Comparison of ENCODE assay signal across 17 cellular contexts in the genomic region with DNA sequence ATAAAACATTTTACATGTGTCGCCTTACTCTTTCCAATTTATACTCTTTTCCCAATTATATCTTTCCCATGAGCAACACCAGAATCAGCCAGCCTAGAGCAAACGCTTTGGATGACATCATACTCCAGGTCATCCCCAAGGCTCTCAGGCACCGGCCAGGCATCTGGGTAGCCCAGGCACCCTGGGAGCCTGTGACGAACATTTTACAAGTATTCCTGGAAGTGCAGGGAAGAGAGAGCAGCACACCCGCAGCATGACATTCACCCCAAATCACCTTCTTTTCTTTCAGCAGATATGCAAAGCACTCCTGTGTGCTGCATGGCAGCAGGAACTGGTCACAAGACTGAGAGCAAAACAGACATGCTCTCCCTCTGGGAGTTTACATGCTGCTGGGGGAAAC.
DNase-seq lines count a peak whose midpoint lies in the region; ATAC-seq, FAIRE-seq and TF ChIP-seq lines count a peak whose summit lies in the region.
"Had no signal": no experiment of that assay in that cellular context is flagged by ENCODE, and none has a peak within 500 bp of the region (broad histone marks: within the 10 kb centered on the region; RNA-seq: fewer than 3 reads in every experiment).

No MANE protein-coding gene starts in this region.

- H3K9me3 ChIP-seq in HEK293 (ENCODE audit: control insufficient read depth, insufficient read depth, low read depth, low read length), result no peaks in the 10 kb centered on the region
- H3K9me3 ChIP-seq in right cardiac atrium (ENCODE audit: control insufficient read depth, low read length), result no peaks in the 10 kb centered on the region
- H3K9me3 ChIP-seq: SJCRH30 had no signal

- 70% methylated on average over 5 of the region's 5 CpGs for WGBS in right cardiac atrium

- H3K27ac Mint-ChIP-seq in glutamatergic neuron (ENCODE audit: unreplicated experiment) (no peak overlapping the region), type B pancreatic cell (no peak overlapping the region)
- H3K27ac Mint-ChIP-seq in activated T-helper 2 cell treated with anti-CD3 and anti-CD28 coated beads, Interferon-gamma antibody, Interleukin-2, Interleukin-4, amounts not matched to agents 10 μg/mL and 5 μg/mL and 100 μg/mL, durations not matched to agents 14 hours and 24 hours and 36 hours, result no peak overlapping the region
- H3K27ac Mint-ChIP-seq: CD4-positive, alpha-beta T cell had no signal

- intact Hi-C loops in right cardiac atrium (cut with DNase I), result no loop called here
- intact Hi-C loops in activated T-helper 2 cell treated with anti-CD3 and anti-CD28 coated beads, Interferon-gamma antibody, Interleukin-2, Interleukin-4, amounts not matched to agents 10 μg/mL and 5 μg/mL and 100 μg/mL, durations not matched to agents 14 hours and 24 hours and 36 hours (cut with micrococcal nuclease), result no loop called here

- POLR2A ChIA-PET in HEK293 (lab: Yijun Ruan, JAX), result no interaction called here

- H3K4me1 ChIP-seq in HEK293 (ENCODE audit: control insufficient read depth, insufficient read depth, low read length) (no peaks in the 10 kb centered on the region), right cardiac atrium (ENCODE audit: control insufficient read depth, insufficient read depth, low read length) (no peaks in the 10 kb centered on the region)
- H3K4me1 ChIP-seq: SJCRH30 had no signal

- no peak for TF ChIP-seq CTCF in HEK293 (tag by site-specific recombination; IDR thresholded peaks at IDR 0.05)
- TF ChIP-seq CTCF in glutamatergic neuron (IDR thresholded peaks at IDR 0.05; ENCODE audit: partially characterized antibody, unreplicated experiment), result no peak
- no peak for TF ChIP-seq CTCF in type B pancreatic cell (conservative IDR thresholded peaks at IDR 0.05)

- peaks cover 5% of the 10 kb centered on the region for H3K4me1 Mint-ChIP-seq in glutamatergic neuron (ENCODE audit: low read depth, unreplicated experiment)
- H3K4me1 Mint-ChIP-seq in type B pancreatic cell (ENCODE audit: unreplicated experiment), result peaks cover 6% of the 10 kb centered on the region
- H3K4me1 Mint-ChIP-seq in activated T-helper 2 cell treated with anti-CD3 and anti-CD28 coated beads, Interferon-gamma antibody, Interleukin-2, Interleukin-4, amounts not matched to agents 10 μg/mL and 5 μg/mL and 100 μg/mL, durations not matched to agents 14 hours and 24 hours and 36 hours (ENCODE audit: low read depth), result no peaks in the 10 kb centered on the region

- ATAC-seq in right cardiac atrium (peak; percentile 77 to 92), HG02678 (IDR thresholded peaks at IDR 0.05; ENCODE audit: unreplicated experiment) (no peak)

- CTCF ChIA-PET in HEK293 (lab: Yijun Ruan, JAX), result interaction anchor here (0.6 to 0.9 kb wide), 2 partner anchors 49 to 197 kb away, joined by 3 read pairs; no protein-coding TSS in a partner anchor

- peak; percentile 28 for DNase-seq in glutamatergic neuron
- DNase-seq in right cardiac atrium, result peak; percentile 34 to 59 (median 58)
- DNase-seq in type B pancreatic cell (ENCODE audit: extremely low spot score, unreplicated experiment), result peak; percentile 39
- no peak for DNase-seq in frontal cortex (ENCODE audit: low spot score in 2 of 2)
- DNase-seq in activated T-helper 2 cell treated with anti-CD3 and anti-CD28 coated beads, Interferon-gamma antibody, Interleukin-2, Interleukin-4, amounts not matched to agents 10 μg/mL and 5 μg/mL and 100 μg/mL, durations not matched to agents 14 hours and 24 hours and 36 hours (ENCODE audit: low spot score), result no peak
- DNase-seq: AML-193; CD4-positive, alpha-beta T cell; DMS79; NCI-H1105 treated with DMSO at 0.1 percent for 48 hours; NCI-H187; NCI-H510A treated with DMSO at 0.1 percent for 48 hours; SJCRH30 had no signal

- no peak for FAIRE-seq in frontal cortex (lab: Jason Lieb, UNC)
- FAIRE-seq: G401.6, GM12892, H1 had no signal

- H3K36me3 Mint-ChIP-seq in glutamatergic neuron (ENCODE audit: unreplicated experiment), result no peaks in the 10 kb centered on the region
- no peaks in the 10 kb centered on the region for H3K36me3 Mint-ChIP-seq in type B pancreatic cell
- no peaks in the 10 kb centered on the region for H3K36me3 Mint-ChIP-seq in activated T-helper 2 cell treated with anti-CD3 and anti-CD28 coated beads, Interferon-gamma antibody, Interleukin-2, Interleukin-4, amounts not matched to agents 10 μg/mL and 5 μg/mL and 100 μg/mL, durations not matched to agents 14 hours and 24 hours and 36 hours (ENCODE audit: low read depth)

- H3K4me3 Mint-ChIP-seq in glutamatergic neuron (ENCODE audit: unreplicated experiment) (no peak overlapping the region), type B pancreatic cell (no peak overlapping the region)
- no peak overlapping the region for H3K4me3 Mint-ChIP-seq in activated T-helper 2 cell treated with anti-CD3 and anti-CD28 coated beads, Interferon-gamma antibody, Interleukin-2, Interleukin-4, amounts not matched to agents 10 μg/mL and 5 μg/mL and 100 μg/mL, durations not matched to agents 14 hours and 24 hours and 36 hours (ENCODE audit: low read depth)
- H3K4me3 Mint-ChIP-seq: CD4-positive, alpha-beta T cell had no signal

- no peaks in the 10 kb centered on the region for H3K27me3 ChIP-seq in right cardiac atrium (ENCODE audit: control insufficient read depth, insufficient read depth)
- H3K27me3 ChIP-seq: SJCRH30 had no signal

- H3K27ac ChIP-seq in HEK293 (ENCODE audit: extremely low read depth, low read depth, low read length), result no peak overlapping the region
- H3K27ac ChIP-seq in right cardiac atrium (ENCODE audit: low read length), result peak overlapping the region; percentile 56
- H3K27ac ChIP-seq: SJCRH30 had no signal

- H3K27me3 Mint-ChIP-seq in glutamatergic neuron (ENCODE audit: unreplicated experiment) (no peaks in the 10 kb centered on the region), type B pancreatic cell (no peaks in the 10 kb centered on the region)
- no peaks in the 10 kb centered on the region for H3K27me3 Mint-ChIP-seq in activated T-helper 2 cell treated with anti-CD3 and anti-CD28 coated beads, Interferon-gamma antibody, Interleukin-2, Interleukin-4, amounts not matched to agents 10 μg/mL and 5 μg/mL and 100 μg/mL, durations not matched to agents 14 hours and 24 hours and 36 hours (ENCODE audit: low read depth)
- H3K27me3 Mint-ChIP-seq: CD4-positive, alpha-beta T cell had no signal

- no peaks in the 10 kb centered on the region for H3K36me3 ChIP-seq in HEK293 (ENCODE audit: control insufficient read depth in 2 of 2, insufficient read depth in 1 of 2, low read length in 2 of 2)
- H3K36me3 ChIP-seq: SJCRH30 had no signal

- H3K4me3 ChIP-seq in HEK293 (ENCODE audit: low read depth, low read length) (no peak overlapping the region), right cardiac atrium (ENCODE audit: low read length) (no peak overlapping the region)
- H3K4me3 ChIP-seq: SJCRH30 had no signal

- H3K9me3 Mint-ChIP-seq in glutamatergic neuron (ENCODE audit: unreplicated experiment), result peaks cover 2% of the 10 kb centered on the region
- no peaks in the 10 kb centered on the region for H3K9me3 Mint-ChIP-seq in type B pancreatic cell
- H3K9me3 Mint-ChIP-seq in activated T-helper 2 cell treated with anti-CD3 and anti-CD28 coated beads, Interferon-gamma antibody, Interleukin-2, Interleukin-4, amounts not matched to agents 10 μg/mL and 5 μg/mL and 100 μg/mL, durations not matched to agents 14 hours and 24 hours and 36 hours, result no peaks in the 10 kb centered on the region
- H3K9me3 Mint-ChIP-seq: CD4-positive, alpha-beta T cell had no signal

TF ChIP-seq in HEK293, 187 proteins besides CTCF, POLR2A, EP300 and RAD21 (continues in another document):
- TF ChIP-seq, protein P1, sequence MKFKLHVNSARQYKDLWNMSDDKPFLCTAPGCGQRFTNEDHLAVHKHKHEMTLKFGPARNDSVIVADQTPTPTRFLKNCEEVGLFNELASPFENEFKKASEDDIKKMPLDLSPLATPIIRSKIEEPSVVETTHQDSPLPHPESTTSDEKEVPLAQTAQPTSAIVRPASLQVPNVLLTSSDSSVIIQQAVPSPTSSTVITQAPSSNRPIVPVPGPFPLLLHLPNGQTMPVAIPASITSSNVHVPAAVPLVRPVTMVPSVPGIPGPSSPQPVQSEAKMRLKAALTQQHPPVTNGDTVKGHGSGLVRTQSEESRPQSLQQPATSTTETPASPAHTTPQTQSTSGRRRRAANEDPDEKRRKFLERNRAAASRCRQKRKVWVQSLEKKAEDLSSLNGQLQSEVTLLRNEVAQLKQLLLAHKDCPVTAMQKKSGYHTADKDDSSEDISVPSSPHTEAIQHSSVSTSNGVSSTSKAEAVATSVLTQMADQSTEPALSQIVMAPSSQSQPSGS (tag by site-specific recombination; IDR thresholded peaks at IDR 0.05; ENCODE audit: low read depth), result peak; percentile 74
- no peak for TF ChIP-seq ZNF571 (tag by site-specific recombination; IDR thresholded peaks at IDR 0.05)
- no peak for TF ChIP-seq HOXA7 (CRISPR knock-in tag; IDR thresholded peaks at IDR 0.05; ENCODE audit: borderline replicate concordance)
- TF ChIP-seq, protein P2, sequence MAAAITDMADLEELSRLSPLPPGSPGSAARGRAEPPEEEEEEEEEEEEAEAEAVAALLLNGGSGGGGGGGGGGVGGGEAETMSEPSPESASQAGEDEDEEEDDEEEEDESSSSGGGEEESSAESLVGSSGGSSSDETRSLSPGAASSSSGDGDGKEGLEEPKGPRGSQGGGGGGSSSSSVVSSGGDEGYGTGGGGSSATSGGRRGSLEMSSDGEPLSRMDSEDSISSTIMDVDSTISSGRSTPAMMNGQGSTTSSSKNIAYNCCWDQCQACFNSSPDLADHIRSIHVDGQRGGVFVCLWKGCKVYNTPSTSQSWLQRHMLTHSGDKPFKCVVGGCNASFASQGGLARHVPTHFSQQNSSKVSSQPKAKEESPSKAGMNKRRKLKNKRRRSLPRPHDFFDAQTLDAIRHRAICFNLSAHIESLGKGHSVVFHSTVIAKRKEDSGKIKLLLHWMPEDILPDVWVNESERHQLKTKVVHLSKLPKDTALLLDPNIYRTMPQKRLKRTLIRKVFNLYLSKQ (tag by site-specific recombination; IDR thresholded peaks at IDR 0.05; ENCODE audit: borderline replicate concordance), result no peak
- TF ChIP-seq, protein P3, sequence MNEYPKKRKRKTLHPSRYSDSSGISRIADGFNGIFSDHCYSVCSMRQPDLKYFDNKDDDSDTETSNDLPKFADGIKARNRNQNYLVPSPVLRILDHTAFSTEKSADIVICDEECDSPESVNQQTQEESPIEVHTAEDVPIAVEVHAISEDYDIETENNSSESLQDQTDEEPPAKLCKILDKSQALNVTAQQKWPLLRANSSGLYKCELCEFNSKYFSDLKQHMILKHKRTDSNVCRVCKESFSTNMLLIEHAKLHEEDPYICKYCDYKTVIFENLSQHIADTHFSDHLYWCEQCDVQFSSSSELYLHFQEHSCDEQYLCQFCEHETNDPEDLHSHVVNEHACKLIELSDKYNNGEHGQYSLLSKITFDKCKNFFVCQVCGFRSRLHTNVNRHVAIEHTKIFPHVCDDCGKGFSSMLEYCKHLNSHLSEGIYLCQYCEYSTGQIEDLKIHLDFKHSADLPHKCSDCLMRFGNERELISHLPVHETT (tag by site-specific recombination; IDR thresholded peaks at IDR 0.05), result no peak
- TF ChIP-seq ZNF792 (tag by site-specific recombination; IDR thresholded peaks at IDR 0.05), result no peak
- no peak for TF ChIP-seq SETDB1 (IDR thresholded peaks at IDR 0.05; ENCODE audit: insufficient read length, low read length)
- 0 out of 2 replicates have a peak, but pooled peaks have one; percentile 19 for TF ChIP-seq ZBTB17 (tag by site-specific recombination; IDR thresholded peaks at IDR 0.05)

Comparison
In these comparisons a context has a peak if more than half of its experiments do, and no peak if none do; other contexts are left out.
1. DNase-seq: peak in glutamatergic neuron (single experiment), right cardiac atrium (3 of 3) and type B pancreatic cell (single experiment); none in frontal cortex (0 of 2) and activated T-helper 2 cell treated with anti-CD3 and anti-CD28 coated beads, Interferon-gamma antibody, Interleukin-2, Interleukin-4, amounts not matched to agents 10 μg/mL and 5 μg/mL and 100 μg/mL, durations not matched to agents 14 hours and 24 hours and 36 hours (single experiment).